28 cellular contexts compared by ENCODE assay signal in the genomic region with DNA sequence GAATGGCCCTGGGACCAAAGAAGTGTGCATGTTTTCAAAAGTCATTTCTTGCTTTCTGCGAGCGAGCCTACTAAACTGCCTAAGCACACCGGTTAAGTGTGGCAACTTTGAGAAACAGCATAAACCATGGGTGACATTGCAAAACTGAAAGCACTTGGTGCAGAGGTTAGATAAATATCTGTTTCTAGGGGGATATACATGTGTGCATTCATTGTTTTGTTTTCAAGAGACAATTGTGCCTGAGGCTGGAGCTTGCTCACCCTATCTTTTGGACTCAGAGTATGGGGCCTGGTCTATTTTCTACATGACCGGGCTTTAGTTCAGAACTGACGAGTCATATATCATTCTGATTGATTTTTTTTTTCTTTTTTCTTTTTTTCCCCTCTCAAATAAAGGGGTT.
"Had no signal": no experiment of that assay in that cellular context is flagged by ENCODE, and none has a peak within 500 bp of the region (broad histone marks: within the 10 kb centered on the region; RNA-seq: fewer than 3 reads in every experiment).

No MANE protein-coding gene starts in this region.

- H3K9me3 ChIP-seq: breast epithelium, esophagus squamous epithelium, gastrocnemius medialis, mucosa of descending colon, ovary, prostate gland, thoracic aorta, uterus had no signal

- H3K4me2 ChIP-seq: hepatocyte had no signal

- ATAC-seq: gastrocnemius medialis; left ventricle myocardium superior; mucosa of descending colon; natural killer cell treated with Interleukin-12 subunit alpha and Interleukin-12 subunit beta and Interleukin-15 and Interleukin-18, amount 100 ng/mL, for 72 hours; sciatic nerve had no signal

- H3K36me3 ChIP-seq: breast epithelium, esophagus squamous epithelium, gastrocnemius medialis, ovary, prostate gland, thoracic aorta, uterus had no signal

- H3K27me3 ChIP-seq: breast epithelium, esophagus squamous epithelium, gastrocnemius medialis, hepatocyte, ovary, uterus had no signal

- H3K79me2 ChIP-seq: hepatocyte had no signal

- H3K27ac ChIP-seq: breast epithelium, esophagus squamous epithelium, gastrocnemius medialis, hepatocyte, ovary, prostate gland, skin epidermis, thoracic aorta, uterus had no signal

- H3K4me1 ChIP-seq: breast epithelium, esophagus squamous epithelium, gastrocnemius medialis, uterus had no signal

- H3K4me3 ChIP-seq: breast epithelium, esophagus squamous epithelium, gastrocnemius medialis, hepatocyte, mucosa of descending colon, ovary, prostate gland, skin epidermis, thoracic aorta, uterus had no signal

- H2AFZ ChIP-seq: hepatocyte had no signal

- DNase-seq: activated CD4-positive, alpha-beta memory T cell treated with anti-CD3 and anti-CD28 coated beads for 36 hours; activated CD4-positive, alpha-beta T cell treated with anti-CD3 and anti-CD28 coated beads, Interleukin-2, amount 10 ng/mL, durations not matched to agents 24 days and 14 days; activated CD4-positive, CD25-positive, alpha-beta regulatory T cell treated with anti-CD3 and anti-CD28 coated beads, Interleukin-2, amount 50 U/mL, for 72 hours; activated CD8-positive, alpha-beta memory T cell treated with anti-CD3 and anti-CD28 coated beads, Interleukin-2, amount 50 U/mL, for 4 hours; activated gamma-delta T cell; activated naive CD4-positive, alpha-beta T cell treated with anti-CD3 and anti-CD28 coated beads, Interleukin-2, amount 50 U/mL, for 16 hours; activated T-cell treated with anti-CD3 and anti-CD28 coated beads, Interleukin-2, amount 50 U/mL, for 1 hour; amniotic stem cell; central memory CD4-positive, alpha-beta T cell; esophagus squamous epithelium; gastrocnemius medialis; glutamatergic neuron; islet precursor cell; left ventricle myocardium superior; mucosa of descending colon; ovary; retina; stimulated activated CD4-positive, alpha-beta T cell treated with anti-CD3 and anti-CD28 coated beads, Interleukin-12 subunit alpha, Interleukin-12 subunit beta, amount 100 ng/mL, for 4 hours; stimulated activated CD4-positive, alpha-beta T cell treated with anti-CD3 and anti-CD28 coated beads, Interleukin-4, amount 100 ng/mL, for 1 hour; T1000; uterus had no signal
